8 cellular contexts compared by ENCODE assay signal in the genomic region with DNA sequence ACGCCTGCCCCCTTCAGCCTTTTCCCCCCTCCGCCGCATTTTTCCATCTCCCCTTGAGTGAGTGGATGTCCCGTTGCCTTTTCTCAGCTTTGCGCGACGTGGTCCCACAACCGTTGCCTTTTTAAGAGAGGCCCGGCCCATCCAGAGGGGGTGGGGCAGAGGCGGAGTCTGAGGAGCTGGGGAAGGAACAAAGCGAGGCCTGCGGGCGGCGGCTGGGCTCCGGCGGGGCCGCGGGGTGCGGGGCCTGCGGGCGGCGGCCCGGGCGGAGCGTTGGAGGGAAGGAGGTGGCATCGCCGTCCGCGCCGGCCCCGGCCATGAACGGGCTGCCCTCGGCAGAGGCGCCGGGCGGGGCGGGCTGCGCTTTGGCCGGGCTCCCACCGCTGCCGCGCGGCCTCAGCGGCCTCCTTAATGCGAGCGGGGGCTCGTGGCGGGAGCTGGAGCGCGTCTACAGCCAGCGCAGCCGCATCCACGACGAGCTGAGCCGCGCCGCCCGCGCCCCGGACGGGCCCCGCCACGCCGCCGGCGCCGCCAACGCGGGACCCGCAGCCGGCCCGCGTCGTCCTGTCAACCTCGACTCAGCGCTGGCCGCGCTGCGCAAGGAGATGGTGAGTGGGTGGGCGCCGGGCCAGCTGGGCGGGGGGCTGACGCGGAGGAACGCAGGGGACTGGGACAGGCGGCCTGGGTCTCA. TPM values are rescaled to one million over a fixed set of nuclear protein-coding genes. Genes with fewer than 3 reads are reported as not detected.
A peak's percentile ranks its signal among the peaks of the same experiment; 100 is the strongest.
DNase-seq lines count a peak whose midpoint lies in the region; ATAC-seq and TF ChIP-seq lines count a peak whose summit lies in the region.

A gene (plus strand): TSS at position 183 of the 688 bp plus-strand sequence. CDS start 132 bp downstream, at position 315.

- H3K27ac Mint-ChIP-seq in CD4-positive, alpha-beta memory T cell = peak within 1 kb of the TSS; percentile 93 to 100 (median 96)
- H3K27ac Mint-ChIP-seq in IgD-negative memory B cell = peak within 1 kb of the TSS; percentile 95 to 100 (median 97)
- peak within 1 kb of the TSS; percentile 89 to 100 (median 96) for H3K27ac Mint-ChIP-seq in naive thymus-derived CD8-positive, alpha-beta T cell
- H3K27ac Mint-ChIP-seq in stimulated activated naive B cell treated with anti-CD40 and anti-IgM and Interleukin-4, amounts not matched to agents 10 μg/mL and 1 μg/mL and 100 μg/mL, for 72 hours = peak within 1 kb of the TSS; percentile 97

- DNase-seq in CD4-positive, alpha-beta memory T cell = peak; percentile 86 to 93 (median 88)
- DNase-seq in RWPE2 (ENCODE audit: low spot score) (peak; percentile 87), fibroblast of mammary gland (ENCODE audit: low read depth) (peak; percentile 77), NCI-H187 treated with DMSO at 0.1 percent for 48 hours (lab: John Stamatoyannopoulos, UW) (no peak)
- peak; percentile 82 for DNase-seq in activated T-helper 9 cell treated with anti-CD3 and anti-CD28 coated beads, Interleukin-2, amount 50 U/mL, for 16 hours (ENCODE audit: low read depth)
- peak; percentile 74 to 94 (median 84) for DNase-seq in naive thymus-derived CD8-positive, alpha-beta T cell
- peak; percentile 70 for DNase-seq in stimulated activated naive B cell treated with anti-CD40 and anti-IgM and Interleukin-4, amounts not matched to agents 10 μg/mL and 1 μg/mL and 100 μg/mL, for 72 hours

- intact Hi-C loops in CD4-positive, alpha-beta memory T cell (cut with micrococcal nuclease) = loop anchor here (5.0 kb wide), 2 partner anchors 145 to 545 kb away; a partner anchor contains a TSS

- peak within 1 kb of the TSS; percentile 91 to 100 (median 98) for H3K4me3 Mint-ChIP-seq in CD4-positive, alpha-beta memory T cell
- peak within 1 kb of the TSS; percentile 97 to 99 (median 98) for H3K4me3 Mint-ChIP-seq in IgD-negative memory B cell
- peak within 1 kb of the TSS; percentile 89 to 99 (median 98) for H3K4me3 Mint-ChIP-seq in naive thymus-derived CD8-positive, alpha-beta T cell
- H3K4me3 Mint-ChIP-seq in stimulated activated naive B cell treated with anti-CD40 and anti-IgM and Interleukin-4, amounts not matched to agents 10 μg/mL and 1 μg/mL and 100 μg/mL, for 72 hours = peak within 1 kb of the TSS; percentile 98 to 99

- peak within 1 kb of the TSS; percentile 99 for H3K27ac ChIP-seq in CD4-positive, alpha-beta memory T cell (ENCODE audit: low read depth, low read length)
- H3K27ac ChIP-seq in RWPE2 (ENCODE audit: poor library complexity, severe bottlenecking) = peak within 1 kb of the TSS; percentile 86

- peaks cover 69% of the 10 kb centered on the region for H3K4me1 ChIP-seq in CD4-positive, alpha-beta memory T cell (ENCODE audit: insufficient read depth, low read length)
- H3K4me1 ChIP-seq in RWPE2 (ENCODE audit: insufficient read depth, poor library complexity, severe bottlenecking) = peaks cover 19% of the 10 kb centered on the region

- CTCF ChIA-PET in CD4-positive, alpha-beta memory T cell (lab: Charles Lee; ENCODE audit: partially characterized antibody) = interaction anchor here (0.6 to 4.8 kb wide), 18 partner anchors 9 to 450 kb away, joined by 3 to 66 read pairs (median 4); a partner anchor contains a TSS

- H3K4me3 ChIP-seq in CD4-positive, alpha-beta memory T cell (ENCODE audit: low read length in 2 of 2) = peak within 1 kb of the TSS; percentile 71 to 89
- H3K4me3 ChIP-seq in RWPE2 (ENCODE audit: severe bottlenecking) (peak within 1 kb of the TSS; percentile 78), fibroblast of mammary gland (ENCODE audit: control insufficient read depth, low read depth, low read length) (peak within 1 kb of the TSS; percentile 87)

- no peaks in the 10 kb centered on the region for H3K27me3 ChIP-seq in CD4-positive, alpha-beta memory T cell (ENCODE audit: insufficient read depth, low read length)
- no peaks in the 10 kb centered on the region for H3K27me3 ChIP-seq in RWPE2 (ENCODE audit: insufficient read depth, poor library complexity, severe bottlenecking)

- H3K27me3 Mint-ChIP-seq in CD4-positive, alpha-beta memory T cell = peaks cover 0 to 3% of the 10 kb centered on the region in 2 donors
- H3K27me3 Mint-ChIP-seq in IgD-negative memory B cell = peaks cover 2% of the 10 kb centered on the region
- H3K27me3 Mint-ChIP-seq in naive thymus-derived CD8-positive, alpha-beta T cell = no peaks in the 10 kb centered on the region
- no peaks in the 10 kb centered on the region for H3K27me3 Mint-ChIP-seq in stimulated activated naive B cell treated with anti-CD40 and anti-IgM and Interleukin-4, amounts not matched to agents 10 μg/mL and 1 μg/mL and 100 μg/mL, for 72 hours

- POLR2A ChIA-PET in CD4-positive, alpha-beta memory T cell (lab: Charles Lee; ENCODE audit: partially characterized antibody) = interaction anchor here (0.6 to 17.1 kb wide), 34 partner anchors 11 to 545 kb away, joined by 3 to 403 read pairs (median 5); a partner anchor contains a TSS
- POLR2A ChIA-PET in naive thymus-derived CD8-positive, alpha-beta T cell (lab: Charles Lee) = interaction anchor here (0.5 to 9.6 kb wide), 17 partner anchors 11 to 761 kb away, joined by 3 to 260 read pairs (median 14); a partner anchor contains a TSS

- H3K4me1 Mint-ChIP-seq in CD4-positive, alpha-beta memory T cell = peaks cover 31 to 88% (median 58%) of the 10 kb centered on the region in 4 donors
- H3K4me1 Mint-ChIP-seq in IgD-negative memory B cell = peaks cover 28 to 49% (median 32%) of the 10 kb centered on the region in 3 donors
- H3K4me1 Mint-ChIP-seq in naive thymus-derived CD8-positive, alpha-beta T cell = peaks cover 41 to 85% (median 67%) of the 10 kb centered on the region in 4 donors
- peaks cover 40 to 78% of the 10 kb centered on the region in 2 donors for H3K4me1 Mint-ChIP-seq in stimulated activated naive B cell treated with anti-CD40 and anti-IgM and Interleukin-4, amounts not matched to agents 10 μg/mL and 1 μg/mL and 100 μg/mL, for 72 hours

- ATAC-seq in RWPE2 (ENCODE audit: low read depth) = peak; percentile 13; the same call in 1 of the 3 replicates
- peak; percentile 17 to 22 for ATAC-seq in naive thymus-derived CD8-positive, alpha-beta T cell
- peak in 1 of 2 donors; percentile 9 for ATAC-seq in stimulated activated naive B cell treated with anti-CD40 and anti-IgM and Interleukin-4, amounts not matched to agents 10 μg/mL and 1 μg/mL and 100 μg/mL, for 72 hours (replicated peaks)

- no peaks in the 10 kb centered on the region for H3K9me3 Mint-ChIP-seq in CD4-positive, alpha-beta memory T cell
- no peaks in the 10 kb centered on the region for H3K9me3 Mint-ChIP-seq in IgD-negative memory B cell
- no peaks in the 10 kb centered on the region for H3K9me3 Mint-ChIP-seq in naive thymus-derived CD8-positive, alpha-beta T cell
- no peaks in the 10 kb centered on the region for H3K9me3 Mint-ChIP-seq in stimulated activated naive B cell treated with anti-CD40 and anti-IgM and Interleukin-4, amounts not matched to agents 10 μg/mL and 1 μg/mL and 100 μg/mL, for 72 hours

- H3K9me3 ChIP-seq in CD4-positive, alpha-beta memory T cell (ENCODE audit: control insufficient read depth in 1 of 2, low read length in 2 of 2) = no peaks in the 10 kb centered on the region
- no peaks in the 10 kb centered on the region for H3K9me3 ChIP-seq in RWPE2 (ENCODE audit: severe bottlenecking)

- no peaks in the 10 kb centered on the region for H3K36me3 ChIP-seq in CD4-positive, alpha-beta memory T cell (ENCODE audit: insufficient read depth, low read length)
- peaks cover 10% of the 10 kb centered on the region for H3K36me3 ChIP-seq in RWPE2 (ENCODE audit: low read depth)

- H3K36me3 Mint-ChIP-seq in CD4-positive, alpha-beta memory T cell = peaks cover 0 to 49% of the 10 kb centered on the region in 2 donors
- H3K36me3 Mint-ChIP-seq in IgD-negative memory B cell = no peaks in the 10 kb centered on the region
- H3K36me3 Mint-ChIP-seq in naive thymus-derived CD8-positive, alpha-beta T cell = peaks cover 0 to 6% (median 2%) of the 10 kb centered on the region in 3 donors
- H3K36me3 Mint-ChIP-seq in stimulated activated naive B cell treated with anti-CD40 and anti-IgM and Interleukin-4, amounts not matched to agents 10 μg/mL and 1 μg/mL and 100 μg/mL, for 72 hours = peaks cover 17 to 27% of the 10 kb centered on the region in 2 donors

- TF ChIP-seq CTCF in RWPE2 (IDR thresholded peaks at IDR 0.05; ENCODE audit: poor library complexity, severe bottlenecking) (peak; percentile 4), fibroblast of mammary gland (conservative IDR thresholded peaks at IDR 0.05; ENCODE audit: control insufficient read depth, insufficient read depth, low read depth, low read length) (no peak)

RNA-seq across cellular contexts. Expression of the gene that starts here (rescaled TPM):
- 10 to 100 TPM; 68.9 to 71.4 TPM for total RNA-seq in CD4-positive, alpha-beta memory T cell
- 100 to 1,000 TPM; 130 to 164 TPM for polyA plus RNA-seq in CD4-positive, alpha-beta memory T cell
- 49.0 TPM for polyA plus RNA-seq in IgD-negative memory B cell
- 10 to 100 TPM; 39.3 to 42.1 TPM for total RNA-seq in naive thymus-derived CD8-positive, alpha-beta T cell
- polyA plus RNA-seq in naive thymus-derived CD8-positive, alpha-beta T cell = 100 to 1,000 TPM in 2 of 3 donors, 10 to 100 TPM in 1; 70.9 to 122 (median 101) TPM
